15 cellular contexts compared by ENCODE assay signal in genomic region chr4:76725039-76725438, GRCh38.
DNase-seq lines count a peak whose midpoint lies in the region; ATAC-seq, FAIRE-seq and TF ChIP-seq lines count a peak whose summit lies in the region.
"Had no signal": no experiment of that assay in that cellular context is flagged by ENCODE, and none has a peak within 500 bp of the region (broad histone marks: within the 10 kb centered on the region; RNA-seq: fewer than 3 reads in every experiment).

No MANE protein-coding gene starts in this region.

- H3K27me3 ChIP-seq in PC-9 (ENCODE audit: insufficient read depth, low read depth) (no peaks in the 10 kb centered on the region), right lobe of liver (no peaks in the 10 kb centered on the region)
- H3K27me3 ChIP-seq: SJSA1 had no signal

- H3K4me3 ChIP-seq in A549 (no peak overlapping the region), HEK293 (ENCODE audit: low read depth, low read length) (no peak overlapping the region), PC-9 (no peak overlapping the region), right lobe of liver (no peak overlapping the region)
- H3K4me3 ChIP-seq: SJSA1 had no signal

- no peak overlapping the region for H2AFZ ChIP-seq in PC-9

- no peaks in the 10 kb centered on the region for H3K9me3 ChIP-seq in A549
- no peaks in the 10 kb centered on the region for H3K9me3 ChIP-seq in HEK293 (ENCODE audit: control insufficient read depth, insufficient read depth, low read depth, low read length)
- no peaks in the 10 kb centered on the region for H3K9me3 ChIP-seq in PC-9 (ENCODE audit: insufficient read depth, low read depth)
- H3K9me3 ChIP-seq in right lobe of liver = no peaks in the 10 kb centered on the region
- H3K9me3 ChIP-seq: SJSA1 had no signal

- TF ChIP-seq CTCF in A549 (IDR thresholded peaks at IDR 0.05) = no peak
- no peak for TF ChIP-seq CTCF in HEK293 (tag by site-specific recombination; IDR thresholded peaks at IDR 0.05)
- TF ChIP-seq CTCF in PC-9 (conservative IDR thresholded peaks at IDR 0.05) = no peak
- no peak for TF ChIP-seq CTCF in right lobe of liver (IDR thresholded peaks at IDR 0.05)

- H3K27ac ChIP-seq in A549 = peak overlapping the region in 1 of 2 experiments; percentile 41; a peak in 1 of 6 replicates
- no peak overlapping the region for H3K27ac ChIP-seq in HEK293 (ENCODE audit: extremely low read depth, low read depth, low read length)
- H3K27ac ChIP-seq in PC-9 = no peak overlapping the region
- H3K27ac ChIP-seq in right lobe of liver = peak overlapping the region in 2 of 3 donors; percentile 52 to 60
- H3K27ac ChIP-seq: RWPE1, SJSA1 had no signal

- H3F3A ChIP-seq in PC-9 (ENCODE audit: insufficient read depth, low read depth) = no peaks in the 10 kb centered on the region

- H3K4me1 ChIP-seq in A549 = peaks cover 38% of the 10 kb centered on the region
- peaks cover 4% of the 10 kb centered on the region; the same call in 1 of the 2 replicates for H3K4me1 ChIP-seq in HEK293 (ENCODE audit: control insufficient read depth, insufficient read depth, low read length)
- H3K4me1 ChIP-seq in PC-9 (replicated peaks; ENCODE audit: insufficient read depth) = peaks cover 33% of the 10 kb centered on the region
- H3K4me1 ChIP-seq in right lobe of liver = peaks cover 0 to 34% (median 9%) of the 10 kb centered on the region in 4 donors

- no peaks in the 10 kb centered on the region for H3K9me2 ChIP-seq in PC-9 (ENCODE audit: insufficient read depth)

- no TSS peak for BruUV-seq in PC-9 (replicated peaks; lab: Mats Ljungman, UMichigan)

- H3K79me2 ChIP-seq in PC-9 (ENCODE audit: low read depth) = peaks cover 73% of the 10 kb centered on the region

- WGBS in A549 (ENCODE audit: missing lambda C conversion rate) = 69% methylated on average over 2 of the region's 2 CpGs
- 18% methylated on average over 2 of the region's 2 CpGs for WGBS in right lobe of liver (ENCODE audit: insufficient coverage, low coverage, low lambda C conversion rate, missing lambda C conversion rate)

- DNase-seq in A549 (ENCODE audit: low read depth in 1 of 2, low spot score in 1 of 2) (no peak), PC-9 (no peak), right lobe of liver (no peak), GM12892 (ENCODE audit: insufficient read length) (no peak), putamen (ENCODE audit: low spot score) (no peak), NCI-H2196 (lab: John Stamatoyannopoulos, UW; ENCODE audit: unreplicated experiment) (no peak)
- DNase-seq: CD4-positive, alpha-beta T cell; Karpas-422; NCI-H1694; NCI-H2171; T-helper 1 cell had no signal

- intact Hi-C loops in PC-9 (cut with micrococcal nuclease; ENCODE audit: unreplicated experiment) (no loop called here), right lobe of liver (cut with DNase I) (no loop called here)

- TF ChIP-seq POLR2A in A549 (IDR thresholded peaks at IDR 0.05; ENCODE audit: low read length) (no peak), right lobe of liver (IDR thresholded peaks at IDR 0.05) (no peak), GM12892 (IDR thresholded peaks at IDR 0.05; ENCODE audit: low read depth, low read length) (no peak)

- POLR2A ChIA-PET in A549 (lab: Yijun Ruan, JAX) = no interaction called here
- POLR2A ChIA-PET in HEK293 (lab: Yijun Ruan, JAX) = interaction anchor here (0.7 kb wide), 1 partner anchor 100 kb away, joined by 4 read pairs; no protein-coding TSS in a partner anchor
- POLR2A ChIA-PET in PC-9 (lab: Charles Lee; ENCODE audit: unreplicated experiment) = no interaction called here

- TF ChIP-seq RAD21 in A549 (conservative IDR thresholded peaks at IDR 0.05 in 1 of 2, IDR thresholded peaks at IDR 0.05 in 1 of 2) = no peak

- H3K4me2 ChIP-seq in A549 (peak overlapping the region; percentile 45; the same call in 2 of the 3 replicates), PC-9 (peak overlapping the region; percentile 19; the same call in 1 of the 2 replicates)

- TF ChIP-seq EP300 in A549 (IDR thresholded peaks at IDR 0.05) = no peak

- ATAC-seq in A549 = no peak
- ATAC-seq in right lobe of liver = peak; percentile 83 to 94 (median 94)
- no peak for ATAC-seq in GM19463 (IDR thresholded peaks at IDR 0.05; ENCODE audit: unreplicated experiment)

- H3K36me3 ChIP-seq in HEK293 (ENCODE audit: control insufficient read depth in 2 of 2, insufficient read depth in 1 of 2, low read length in 2 of 2) (no peaks in the 10 kb centered on the region), PC-9 (ENCODE audit: low read depth) (no peaks in the 10 kb centered on the region; the same call in 1 of the 2 replicates), right lobe of liver (no peaks in the 10 kb centered on the region)
- H3K36me3 ChIP-seq: SJSA1 had no signal

- FAIRE-seq in A549 (lab: Jason Lieb, UNC) (no peak), GM12892 (lab: Jason Lieb, UNC) (no peak)

- CTCF ChIA-PET in A549 (lab: Yijun Ruan, JAX) (no interaction called here), HEK293 (lab: Yijun Ruan, JAX) (interaction anchor here (0.9 to 1.1 kb wide), 2 partner anchors 44 to 294 kb away, joined by 3 read pairs; no protein-coding TSS in a partner anchor), PC-9 (lab: Charles Lee) (no interaction called here)

- H4K20me1 ChIP-seq in PC-9 (ENCODE audit: insufficient read depth) = no peaks in the 10 kb centered on the region

TF ChIP-seq in A549, 52 proteins besides CTCF, POLR2A, EP300 and RAD21 (continues in another document):
- no peak for TF ChIP-seq RFX5 (IDR thresholded peaks at IDR 0.05)
- TF ChIP-seq FOXS1 (CRISPR knock-in tag; IDR thresholded peaks at IDR 0.05) = no peak
- no peak for TF ChIP-seq HOXA7 (CRISPR knock-in tag; IDR thresholded peaks at IDR 0.05)
- no peak for TF ChIP-seq CHD2 (IDR thresholded peaks at IDR 0.05; ENCODE audit: low read length, partially characterized antibody)
- TF ChIP-seq SREBF2 (IDR thresholded peaks at IDR 0.05) = no peak
- TF ChIP-seq ESRRA (IDR thresholded peaks at IDR 0.05; ENCODE audit: borderline replicate concordance, low read length) = no peak
- no peak for TF ChIP-seq KDM5A (IDR thresholded peaks at IDR 0.05)
- no peak for TF ChIP-seq PBX3 (IDR thresholded peaks at IDR 0.05)
- no peak for TF ChIP-seq HES2 (IDR thresholded peaks at IDR 0.05)
- no peak for TF ChIP-seq ELK1 (IDR thresholded peaks at IDR 0.05; ENCODE audit: low read depth, low read length)
- no peak for TF ChIP-seq JUN (IDR thresholded peaks at IDR 0.05)

TF ChIP-seq in HEK293, 187 proteins besides CTCF, POLR2A, EP300 and RAD21:
- TF ChIP-seq EGR2 (tag by site-specific recombination; IDR thresholded peaks at IDR 0.05; ENCODE audit: low read depth) = no peak
- peak; percentile 57; the same call in 1 of the 2 replicates for TF ChIP-seq MYNN (tag by site-specific recombination; IDR thresholded peaks at IDR 0.05; ENCODE audit: borderline replicate concordance)

Comparison
In these comparisons a context has a peak if more than half of its experiments do, and no peak if none do; other contexts are left out.
1. ATAC-seq: peak in right lobe of liver (4 of 4); none in A549 (0 of 2) and GM19463 (single experiment).
2. H3K27ac ChIP-seq: peak in right lobe of liver (2 of 3); none in HEK293 (single experiment) and PC-9 (single experiment).